10 cellular contexts compared by ENCODE assay signal in genomic region chr14:20400965-20401593, GRCh38. TPM values are rescaled to one million over a fixed set of nuclear protein-coding genes. Genes with fewer than 3 reads are reported as not detected.
A peak's percentile ranks its signal among the peaks of the same experiment; 100 is the strongest.
DNase-seq lines count a peak whose midpoint lies in the region; ATAC-seq and TF ChIP-seq lines count a peak whose summit lies in the region.
"Had no signal": no experiment of that assay in that cellular context is flagged by ENCODE, and none has a peak within 500 bp of the region (broad histone marks: within the 10 kb centered on the region; RNA-seq: fewer than 3 reads in every experiment).

No MANE protein-coding gene starts in this region.

- no peaks in the 10 kb centered on the region for H3K27me3 Mint-ChIP-seq in Calu3 (ENCODE audit: unreplicated experiment)
- H3K27me3 Mint-ChIP-seq in memory B cell: no peaks in the 10 kb centered on the region
- H3K27me3 Mint-ChIP-seq: brain had no signal

- H3K4me3 Mint-ChIP-seq in Calu3 (ENCODE audit: low read depth, unreplicated experiment) (peak overlapping the region; percentile 17), memory B cell (no peak overlapping the region)
- H3K4me3 Mint-ChIP-seq: brain, nephron had no signal

- H3K27ac Mint-ChIP-seq in Calu3 (ENCODE audit: unreplicated experiment) (peak overlapping the region; percentile 83), memory B cell (peak overlapping the region; percentile 42)
- peak overlapping the region; percentile 93 to 97 for H3K27ac Mint-ChIP-seq in activated naive CD4-positive, alpha-beta T cell treated with anti-CD3 and anti-CD28 coated beads, Interleukin-2, amount 50 U/mL, for 72 hours
- H3K27ac Mint-ChIP-seq: nephron had no signal

- DNase-seq in Calu3: peak; percentile 42
- peak; percentile 11 for DNase-seq in LHCN-M2 (ENCODE audit: low read depth)
- peak in 1 of 2 donors; percentile 31 for DNase-seq in activated naive CD4-positive, alpha-beta T cell treated with anti-CD3 and anti-CD28 coated beads, Interleukin-2, amount 50 U/mL, for 72 hours (ENCODE audit: low spot score in 2 of 2)
- DNase-seq in memory B cell (ENCODE audit: low spot score in 2 of 2): no peak
- no peak for DNase-seq in Peyer's patch
- no peak for DNase-seq in dedifferentiated amniotic fluid mesenchymal stem cell (ENCODE audit: extremely low spot score)
- DNase-seq in AG20443 (ENCODE audit: low spot score): no peak

- H3K9me3 ChIP-seq in Peyer's patch: no peaks in the 10 kb centered on the region

- H3K4me3 ChIP-seq in Peyer's patch: no peak overlapping the region

- no peak for TF ChIP-seq POLR2A in Peyer's patch (IDR thresholded peaks at IDR 0.05)

- BruUV-seq in Calu3 (replicated peaks; lab: Mats Ljungman, UMichigan): no TSS peak

- H3K27ac ChIP-seq in Peyer's patch: peak overlapping the region in 1 of 4 donors; percentile 13

- peaks cover 0 to 98% (median 0%) of the 10 kb centered on the region in 3 donors for H3K36me3 ChIP-seq in Peyer's patch

- CTCF ChIA-PET in Calu3 (lab: Charles Lee): interaction anchor here (1.4 to 1.8 kb wide), 2 partner anchors 14 to 206 kb away, joined by 3 to 6 read pairs; no protein-coding TSS in a partner anchor

- H3K4me1 Mint-ChIP-seq in Calu3 (ENCODE audit: low read depth, unreplicated experiment): peaks cover 16% of the 10 kb centered on the region
- H3K4me1 Mint-ChIP-seq in memory B cell: peaks cover 15% of the 10 kb centered on the region
- H3K4me1 Mint-ChIP-seq: brain, nephron had no signal

- peaks cover 41% of the 10 kb centered on the region for H3K36me3 Mint-ChIP-seq in Calu3 (ENCODE audit: insufficient read depth, unreplicated experiment)
- peaks cover 31 to 45% of the 10 kb centered on the region in 2 donors for H3K36me3 Mint-ChIP-seq in activated naive CD4-positive, alpha-beta T cell treated with anti-CD3 and anti-CD28 coated beads, Interleukin-2, amount 50 U/mL, for 72 hours
- H3K36me3 Mint-ChIP-seq in memory B cell: peaks cover 45% of the 10 kb centered on the region

- intact Hi-C loops in Calu3 (cut with micrococcal nuclease; ENCODE audit: unreplicated experiment): no loop called here

- H3K9me3 Mint-ChIP-seq in Calu3 (ENCODE audit: low read depth, unreplicated experiment): no peaks in the 10 kb centered on the region
- no peaks in the 10 kb centered on the region for H3K9me3 Mint-ChIP-seq in activated naive CD4-positive, alpha-beta T cell treated with anti-CD3 and anti-CD28 coated beads, Interleukin-2, amount 50 U/mL, for 72 hours
- no peaks in the 10 kb centered on the region for H3K9me3 Mint-ChIP-seq in memory B cell
- H3K9me3 Mint-ChIP-seq: brain, nephron had no signal

- no peaks in the 10 kb centered on the region for H3K27me3 ChIP-seq in Peyer's patch

- H3K4me1 ChIP-seq in Peyer's patch: peaks cover 0 to 3% (median 0%) of the 10 kb centered on the region in 4 donors

- TF ChIP-seq CTCF in Calu3 (IDR thresholded peaks at IDR 0.05; ENCODE audit: unreplicated experiment) (no peak), Peyer's patch (IDR thresholded peaks at IDR 0.05) (no peak)

- peak; percentile 95 to 97 for ATAC-seq in activated naive CD4-positive, alpha-beta T cell treated with anti-CD3 and anti-CD28 coated beads, Interleukin-2, amount 50 U/mL, for 72 hours
- ATAC-seq in memory B cell (ENCODE audit: low read depth) (no peak), GM18868 (IDR thresholded peaks at IDR 0.05; ENCODE audit: unreplicated experiment) (no peak)

RNA-seq across cellular contexts. Expression of gene TEP1, which starts 12.2 kb away (rescaled TPM):
- total RNA-seq in Calu3 (2022) (30.4 and 32.5 TPM in 2 replicates), LHCN-M2 (2014; rRNA removed) (16.6 and 17.2 TPM in 2 replicates), Peyer's patch (100 to 1,000 TPM in 2 of 4 donors, 10 to 100 TPM in 2; 91.6 to 138 (median 110) TPM)
- 9.6 TPM for polyA plus RNA-seq in LHCN-M2 (2012)
- 10 to 100 TPM; 43.3 to 69.8 TPM for total RNA-seq in activated naive CD4-positive, alpha-beta T cell treated with anti-CD3 and anti-CD28 coated beads, Interleukin-2, amount 50 U/mL, for 72 hours

RNA-seq across cellular contexts. Expression of gene KLHL33, which starts 34.9 kb away (rescaled TPM):
- total RNA-seq in Calu3 (2022): not detected in 2 replicates
- not detected in 2 replicates for total RNA-seq in LHCN-M2 (2014; rRNA removed)
- not detected for polyA plus RNA-seq in LHCN-M2 (2012)
- total RNA-seq in activated naive CD4-positive, alpha-beta T cell treated with anti-CD3 and anti-CD28 coated beads, Interleukin-2, amount 50 U/mL, for 72 hours: under 1 TPM; 0.04 to 0.09 TPM
- total RNA-seq in Peyer's patch: under 1 TPM in 1 of 4 donors, not detected in 3; 0.13 TPM

RNA-seq across cellular contexts. Expression of gene OSGEP, which starts 53.5 kb away (rescaled TPM):
- total RNA-seq in Calu3 (2022): 46.2 and 54.3 TPM in 2 replicates
- 52.8 and 61.1 TPM in 2 replicates for total RNA-seq in LHCN-M2 (2014; rRNA removed)
- 22.8 TPM for polyA plus RNA-seq in LHCN-M2 (2012)
- 10 to 100 TPM; 43.3 to 58.6 TPM for total RNA-seq in activated naive CD4-positive, alpha-beta T cell treated with anti-CD3 and anti-CD28 coated beads, Interleukin-2, amount 50 U/mL, for 72 hours
- total RNA-seq in Peyer's patch: 100 to 1,000 TPM in 3 of 4 donors, 10 to 100 TPM in 1; 58.3 to 112 (median 102) TPM

RNA-seq across cellular contexts. Expression of gene APEX1, which starts 53.9 kb away (rescaled TPM):
- total RNA-seq in Calu3 (2022) (205 TPM in 2 replicates), LHCN-M2 (2014; rRNA removed) (152 and 213 TPM in 2 replicates), Peyer's patch (100 to 1,000 TPM in 1 of 4 donors, 10 to 100 TPM in 3; 79.8 to 142 (median 92.0) TPM)
- 205 TPM for polyA plus RNA-seq in LHCN-M2 (2012)
- total RNA-seq in activated naive CD4-positive, alpha-beta T cell treated with anti-CD3 and anti-CD28 coated beads, Interleukin-2, amount 50 U/mL, for 72 hours: 100 to 1,000 TPM; 171 to 234 TPM

RNA-seq across cellular contexts. Expression of gene PARP2, which starts 57.6 kb away (rescaled TPM):
- total RNA-seq in Calu3 (2022) (28.6 and 30.5 TPM in 2 replicates), LHCN-M2 (2014; rRNA removed) (25.5 and 28.0 TPM in 2 replicates), Peyer's patch (10 to 100 TPM in 3 of 4 donors, 1 to 10 TPM in 1; 7.7 to 39.6 (median 14.2) TPM)
- 14.1 TPM for polyA plus RNA-seq in LHCN-M2 (2012)
- total RNA-seq in activated naive CD4-positive, alpha-beta T cell treated with anti-CD3 and anti-CD28 coated beads, Interleukin-2, amount 50 U/mL, for 72 hours: 100 to 1,000 TPM in 1 of 2 donors, 10 to 100 TPM in 1; 45.9 to 121 TPM

Comparison
In these comparisons a context has a peak if more than half of its experiments do, and no peak if none do; other contexts are left out.
1. DNase-seq: peak in Calu3 (single experiment) and LHCN-M2 (single experiment); none in memory B cell (0 of 2), Peyer's patch (0 of 3), dedifferentiated amniotic fluid mesenchymal stem cell (single experiment) and AG20443 (single experiment).
2. H3K27ac Mint-ChIP-seq: peak in every context shown above with its lines; median percentile 95 in activated naive CD4-positive, alpha-beta T cell treated with anti-CD3 and anti-CD28 coated beads, Interleukin-2, amount 50 U/mL, for 72 hours; 83 in Calu3; 42 in memory B cell.
3. ATAC-seq: peak in activated naive CD4-positive, alpha-beta T cell treated with anti-CD3 and anti-CD28 coated beads, Interleukin-2, amount 50 U/mL, for 72 hours (2 of 2); none in memory B cell (single experiment) and GM18868 (single experiment).